Comparison of ENCODE assay signal across 18 cellular contexts in the genomic region with DNA sequence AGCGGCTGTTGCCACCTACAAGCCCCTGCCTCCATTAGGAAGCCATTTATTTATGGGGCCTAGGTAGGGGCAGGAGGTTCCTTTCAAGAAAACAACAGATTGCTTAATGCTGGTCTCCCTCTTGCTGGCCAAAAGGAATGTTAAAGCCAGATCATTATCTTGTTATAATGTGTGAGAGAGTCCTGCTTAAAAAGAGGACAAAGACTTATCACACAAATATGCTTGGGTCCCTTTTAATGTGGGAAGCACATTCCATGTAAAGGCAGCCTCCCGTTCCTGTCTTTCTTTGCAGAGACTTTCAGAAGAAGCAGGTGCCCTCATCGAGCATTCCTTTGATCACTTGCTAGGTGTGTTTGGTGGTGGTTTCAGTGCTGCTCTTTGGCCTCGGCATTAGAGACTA.
DNase-seq lines count a peak whose midpoint lies in the region; ATAC-seq and TF ChIP-seq lines count a peak whose summit lies in the region.
"Had no signal": no experiment of that assay in that cellular context is flagged by ENCODE, and none has a peak within 500 bp of the region (broad histone marks: within the 10 kb centered on the region; RNA-seq: fewer than 3 reads in every experiment).

No MANE protein-coding gene starts in this region.

- H3K27ac Mint-ChIP-seq in endodermal cell (peak overlapping the region; percentile 42), nephron progenitor cell (peak overlapping the region; percentile 14)
- H3K27ac Mint-ChIP-seq: activated naive CD8-positive, alpha-beta T cell treated with anti-CD3 and anti-CD28 coated beads, Interleukin-2, amount 50 U/mL, for 24 hours; memory B cell; T-helper 1 cell treated with Interleukin-12 subunit alpha and Interleukin-12 subunit beta and Interleukin-4 antibody, amounts not matched to agents 30 μg/mL and 1 μg/mL, for 36 hours had no signal

- DNase-seq in BJ (ENCODE audit: low read depth): peak; percentile 36
- no peak for DNase-seq in endodermal cell
- no peak for DNase-seq in nephron progenitor cell
- no peak for DNase-seq in midbrain (lab: John Stamatoyannopoulos, UW)
- no peak for DNase-seq in NCI-H1694 (lab: John Stamatoyannopoulos, UW)
- DNase-seq: activated CD4-positive, alpha-beta T cell treated with anti-CD3 and anti-CD28 coated beads for 4 hours; activated naive CD8-positive, alpha-beta T cell treated with anti-CD3 and anti-CD28 coated beads, Interleukin-2, amount 50 U/mL, for 24 hours; activated T-cell treated with anti-CD3 and anti-CD28 coated beads for 4 hours; colonic mucosa; NCI-H446; PC-3; testis had no signal

- H3K9me3 ChIP-seq in HUES64 (ENCODE audit: insufficient read depth, low read depth, low read length) (peaks cover 8% of the 10 kb centered on the region; the same call in 1 of the 2 replicates), endodermal cell (ENCODE audit: control insufficient read depth, low read length) (peaks cover 10% of the 10 kb centered on the region)
- H3K9me3 ChIP-seq: colonic mucosa, testis had no signal

- no peak overlapping the region for H3K4me3 Mint-ChIP-seq in endodermal cell
- no peak overlapping the region for H3K4me3 Mint-ChIP-seq in nephron progenitor cell
- H3K4me3 Mint-ChIP-seq: activated naive CD8-positive, alpha-beta T cell treated with anti-CD3 and anti-CD28 coated beads, Interleukin-2, amount 50 U/mL, for 24 hours; memory B cell; T-helper 1 cell treated with Interleukin-12 subunit alpha and Interleukin-12 subunit beta and Interleukin-4 antibody, amounts not matched to agents 30 μg/mL and 1 μg/mL, for 36 hours had no signal

- POLR2A ChIA-PET in BJ (lab: Charles Lee): no interaction called here

- TF ChIP-seq CTCF in BJ (IDR thresholded peaks at IDR 0.05; ENCODE audit: insufficient read depth, low read depth, low read length) (no peak), endodermal cell (conservative IDR thresholded peaks at IDR 0.05) (no peak), nephron progenitor cell (IDR thresholded peaks at IDR 0.05) (no peak)

- H3K36me3 ChIP-seq in BJ (ENCODE audit: control insufficient read depth, insufficient read depth, low read length) (no peaks in the 10 kb centered on the region; the same call in 1 of the 2 replicates), HUES64 (ENCODE audit: insufficient read depth, low read length) (peaks cover 6% of the 10 kb centered on the region), endodermal cell (ENCODE audit: control insufficient read depth, insufficient read depth, low read length) (peaks cover 7% of the 10 kb centered on the region)
- H3K36me3 ChIP-seq: colonic mucosa had no signal

- 77% methylated on average over 4 of the region's 4 CpGs for WGBS in HUES64
- 74% methylated on average over 4 of the region's 4 CpGs; no CpG with 5 or more reads in 1 of the 2 experiments for WGBS in endodermal cell (ENCODE audit: insufficient coverage in 1 of 2, insufficient read length in 1 of 2), 2 experiments

- H3K27ac ChIP-seq in HUES64 (ENCODE audit: low read depth, low read length): peak overlapping the region; percentile 13; the same call in 1 of the 2 replicates
- H3K27ac ChIP-seq in endodermal cell (ENCODE audit: low read depth, low read length): no peak overlapping the region
- H3K27ac ChIP-seq: colonic mucosa, testis had no signal

- no peaks in the 10 kb centered on the region for H3K27me3 ChIP-seq in BJ (ENCODE audit: control insufficient read depth, insufficient read depth, low read length)
- H3K27me3 ChIP-seq in HUES64 (ENCODE audit: insufficient read depth, low read length): no peaks in the 10 kb centered on the region
- H3K27me3 ChIP-seq in endodermal cell (ENCODE audit: control insufficient read depth, insufficient read depth, low read length, poor library complexity, severe bottlenecking): no peaks in the 10 kb centered on the region
- H3K27me3 ChIP-seq: colonic mucosa, testis had no signal

- H3K27me3 Mint-ChIP-seq in endodermal cell (ENCODE audit: insufficient read depth) (no peaks in the 10 kb centered on the region), nephron progenitor cell (ENCODE audit: low read depth, poor library complexity) (peaks cover 3% of the 10 kb centered on the region)

- H3K4me1 ChIP-seq in HUES64 (ENCODE audit: insufficient read depth, low read length) (peaks cover 21% of the 10 kb centered on the region), endodermal cell (ENCODE audit: control insufficient read depth, insufficient read depth, low read length) (peaks cover 16% of the 10 kb centered on the region)
- H3K4me1 ChIP-seq: testis had no signal

- peaks cover 18% of the 10 kb centered on the region for H3K36me3 Mint-ChIP-seq in endodermal cell (ENCODE audit: low read depth)
- peaks cover 34% of the 10 kb centered on the region for H3K36me3 Mint-ChIP-seq in nephron progenitor cell (ENCODE audit: low read depth)
- H3K36me3 Mint-ChIP-seq: memory B cell had no signal

- H3K9me3 Mint-ChIP-seq in endodermal cell (peaks cover 5% of the 10 kb centered on the region), nephron progenitor cell (peaks cover 17% of the 10 kb centered on the region)
- H3K9me3 Mint-ChIP-seq: activated naive CD8-positive, alpha-beta T cell treated with anti-CD3 and anti-CD28 coated beads, Interleukin-2, amount 50 U/mL, for 24 hours had no signal

- ATAC-seq in GM21723 (IDR thresholded peaks at IDR 0.05; ENCODE audit: unreplicated experiment) (no peak), HG03342 (IDR thresholded peaks at IDR 0.05; ENCODE audit: unreplicated experiment) (no peak)
- ATAC-seq: activated naive CD8-positive, alpha-beta T cell treated with anti-CD3 and anti-CD28 coated beads, Interleukin-2, amount 50 U/mL, for 24 hours; esophagus mucosa; PC-3 had no signal

- peaks cover 36% of the 10 kb centered on the region for H3K4me1 Mint-ChIP-seq in endodermal cell
- peaks cover 45% of the 10 kb centered on the region for H3K4me1 Mint-ChIP-seq in nephron progenitor cell
- H3K4me1 Mint-ChIP-seq: activated naive CD8-positive, alpha-beta T cell treated with anti-CD3 and anti-CD28 coated beads, Interleukin-2, amount 50 U/mL, for 24 hours; memory B cell had no signal

- H3K9ac ChIP-seq in HUES64 (ENCODE audit: low read depth, low read length) (no peak overlapping the region), endodermal cell (ENCODE audit: extremely low read depth, low read length, poor library complexity, severe bottlenecking) (no peak overlapping the region)

- CTCF ChIA-PET in BJ (lab: Yijun Ruan, JAX): no interaction called here

- H3K4me3 ChIP-seq in BJ (ENCODE audit: low read depth, low read length) (no peak overlapping the region), HUES64 (ENCODE audit: low read length) (no peak overlapping the region), endodermal cell (ENCODE audit: low read length) (peak overlapping the region; percentile 3)
- H3K4me3 ChIP-seq: colonic mucosa, testis had no signal
